In the genomic region with DNA sequence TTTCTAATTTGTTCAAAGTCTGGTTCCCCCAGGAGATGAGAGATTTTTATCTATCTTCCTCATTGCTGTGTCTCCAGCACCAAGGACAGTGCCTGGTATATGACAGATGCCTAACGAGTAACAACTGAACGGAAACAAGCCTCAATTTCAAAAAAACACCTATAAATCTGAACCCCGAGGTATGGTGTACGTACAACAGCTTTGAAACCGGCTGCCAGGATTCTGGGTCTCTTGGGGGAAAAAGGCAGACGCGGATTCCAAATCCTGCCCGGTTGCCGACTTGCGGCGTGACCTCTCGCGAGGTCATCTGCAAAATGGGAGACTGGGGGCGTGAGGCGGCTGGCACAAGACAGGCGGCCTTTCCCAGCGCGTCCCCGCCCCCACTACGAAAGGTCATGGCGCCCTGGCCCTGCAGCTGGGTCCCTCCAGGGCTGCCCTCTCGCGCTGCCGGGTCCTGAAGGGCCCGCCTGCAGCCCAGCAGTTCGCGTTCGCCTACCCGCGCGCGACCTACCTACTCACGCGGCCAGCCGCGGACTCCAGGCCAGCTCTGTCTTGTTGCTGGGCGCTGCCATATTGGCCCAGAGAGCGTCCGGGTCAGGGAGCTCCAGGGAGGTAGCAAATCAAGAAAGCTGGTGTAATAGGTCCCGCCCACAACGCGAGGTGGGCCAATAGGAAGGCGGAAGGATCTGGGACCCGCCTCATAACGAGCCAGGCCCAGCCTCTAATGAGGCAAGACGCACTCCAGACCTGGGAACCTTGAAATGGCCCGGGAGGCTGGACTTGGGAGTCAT, we compare ENCODE assay signal across 8 cellular contexts. TPM values are rescaled to one million over a fixed set of nuclear protein-coding genes. Genes with fewer than 3 reads are reported as not detected.
DNase-seq lines count a peak whose midpoint lies in the region; ATAC-seq and TF ChIP-seq lines count a peak whose summit lies in the region.

A gene with protein sequence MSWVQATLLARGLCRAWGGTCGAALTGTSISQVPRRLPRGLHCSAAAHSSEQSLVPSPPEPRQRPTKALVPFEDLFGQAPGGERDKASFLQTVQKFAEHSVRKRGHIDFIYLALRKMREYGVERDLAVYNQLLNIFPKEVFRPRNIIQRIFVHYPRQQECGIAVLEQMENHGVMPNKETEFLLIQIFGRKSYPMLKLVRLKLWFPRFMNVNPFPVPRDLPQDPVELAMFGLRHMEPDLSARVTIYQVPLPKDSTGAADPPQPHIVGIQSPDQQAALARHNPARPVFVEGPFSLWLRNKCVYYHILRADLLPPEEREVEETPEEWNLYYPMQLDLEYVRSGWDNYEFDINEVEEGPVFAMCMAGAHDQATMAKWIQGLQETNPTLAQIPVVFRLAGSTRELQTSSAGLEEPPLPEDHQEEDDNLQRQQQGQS (minus strand): TSS at position 584 of the 791 bp plus-strand sequence. CDS start 9,964 bp downstream, outside the sequence.

- H3K36me3 Mint-ChIP-seq in IgD-negative memory B cell: no peaks in the 10 kb centered on the region

- peak within 1 kb of the TSS; percentile 97 to 99 (median 98) for H3K4me3 Mint-ChIP-seq in IgD-negative memory B cell

- H3K27me3 Mint-ChIP-seq in IgD-negative memory B cell: no peaks in the 10 kb centered on the region

- ATAC-seq in GM21529 (IDR thresholded peaks at IDR 0.05; ENCODE audit: unreplicated experiment): peak; percentile 96

- H3K4me1 Mint-ChIP-seq in IgD-negative memory B cell: peaks cover 11 to 14% (median 11%) of the 10 kb centered on the region in 3 donors

- H3K27me3 ChIP-seq in mononuclear cell (ENCODE audit: insufficient read depth, low read length): no peaks in the 10 kb centered on the region

- peak within 1 kb of the TSS; percentile 91 for H3K4me3 ChIP-seq in epithelial cell of esophagus (ENCODE audit: low read length)
- peak within 1 kb of the TSS; percentile 67 for H3K4me3 ChIP-seq in mononuclear cell (ENCODE audit: low read length)

- H3K27ac Mint-ChIP-seq in IgD-negative memory B cell: peak within 1 kb of the TSS; percentile 91 to 96 (median 92)

- TF ChIP-seq CTCF in epithelial cell of esophagus (IDR thresholded peaks at IDR 0.05; ENCODE audit: insufficient read depth, low read depth, low read length, missing control alignments): no peak

- H3K4me1 ChIP-seq in mononuclear cell (ENCODE audit: insufficient read depth, low read length): peaks cover 19% of the 10 kb centered on the region

- no peaks in the 10 kb centered on the region for H3K9me3 Mint-ChIP-seq in IgD-negative memory B cell

- peak; percentile 99 for DNase-seq in DMS 273 (lab: John Stamatoyannopoulos, UW; ENCODE audit: unreplicated experiment)
- DNase-seq in OCI-M2 (lab: John Stamatoyannopoulos, UW; ENCODE audit: unreplicated experiment): peak; percentile 100
- DNase-seq in activated T-cell treated with anti-CD3 and anti-CD28 coated beads for 4 hours: peak; percentile 88
- DNase-seq in epithelial cell of esophagus (ENCODE audit: low read depth): peak; percentile 99
- peak; percentile 73 to 82 for DNase-seq in stimulated activated CD8-positive, alpha-beta memory T cell treated with anti-CD3 and anti-CD28 coated beads, Interleukin-4, amount 100 ng/mL, for 1 hour (ENCODE audit: low read depth in 2 of 2, low spot score in 1 of 2)

- no peaks in the 10 kb centered on the region for H3K9me3 ChIP-seq in mononuclear cell (ENCODE audit: low read depth, low read length)

RNA-seq across cellular contexts. Expression of the gene that starts here (rescaled TPM):
- polyA plus RNA-seq in IgD-negative memory B cell: 38.7 TPM
- 23.4 TPM for total RNA-seq in mononuclear cell

Comparison
In these comparisons a context has a peak if more than half of its experiments do, and no peak if none do; other contexts are left out.
1. Peak in every context shown above with its lines: DNase-seq, ATAC-seq and H3K4me3 ChIP-seq.